Comparison of ENCODE assay signal across 8 cellular contexts in the genomic region with DNA sequence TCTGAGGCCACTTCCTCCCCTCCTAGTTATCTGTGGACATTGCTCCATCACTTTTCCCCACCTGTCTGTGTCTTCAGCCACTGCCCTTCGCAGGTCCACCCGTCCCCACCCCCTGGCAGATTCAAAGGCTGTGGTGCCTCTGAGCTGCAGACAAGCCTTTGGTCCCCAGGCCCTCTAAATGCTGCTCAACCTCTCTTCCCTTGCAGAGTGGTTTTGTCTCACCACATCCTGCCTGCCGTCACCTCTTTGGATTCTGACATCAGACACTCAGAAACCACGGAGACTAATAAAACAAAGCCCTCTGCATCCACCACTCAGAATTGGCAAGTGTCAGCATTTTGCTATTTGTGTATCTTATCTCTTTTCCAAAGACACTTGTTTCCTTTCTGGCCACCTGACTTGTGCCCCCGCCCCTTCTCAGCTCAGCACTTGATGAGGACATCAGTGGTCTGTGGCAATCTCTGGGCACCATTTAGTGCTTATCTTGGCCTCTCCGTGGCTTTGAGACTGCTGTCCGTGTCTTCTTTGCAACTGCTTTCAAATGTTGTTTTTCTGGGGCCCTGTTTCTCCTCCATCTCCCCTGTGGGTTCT. TPM values are rescaled to one million over a fixed set of nuclear protein-coding genes. Genes with fewer than 3 reads are reported as not detected.
DNase-seq lines count a peak whose midpoint lies in the region; FAIRE-seq and TF ChIP-seq lines count a peak whose summit lies in the region.

No MANE protein-coding gene starts in this region.

- CTCF ChIA-PET in activated CD4-positive, alpha-beta memory T cell treated with anti-CD3 and anti-CD28 coated beads, Interleukin-2, amount 10 ng/mL, durations not matched to agents 7 days and 5 days (lab: Charles Lee): interaction anchor here (1.0 to 3.5 kb wide), 8 partner anchors 11 to 227 kb away, joined by 3 to 24 read pairs (median 4); no protein-coding TSS in a partner anchor

- WGBS in tibial nerve, 2 donors: 50 to 59% methylated on average over 7 of the region's 7 CpGs

- peaks cover 21% of the 10 kb centered on the region for H3K27me3 Mint-ChIP-seq in activated CD4-positive, alpha-beta memory T cell treated with anti-CD3 and anti-CD28 coated beads, Interleukin-2, amount 10 ng/mL, durations not matched to agents 7 days and 5 days

- TF ChIP-seq CTCF in tibial nerve (IDR thresholded peaks at IDR 0.05): no peak

- H3K4me1 Mint-ChIP-seq in activated CD4-positive, alpha-beta memory T cell treated with anti-CD3 and anti-CD28 coated beads, Interleukin-2, amount 10 ng/mL, durations not matched to agents 7 days and 5 days: peaks cover 49% of the 10 kb centered on the region

- peak overlapping the region; percentile 65 for H3K4me3 Mint-ChIP-seq in activated CD4-positive, alpha-beta memory T cell treated with anti-CD3 and anti-CD28 coated beads, Interleukin-2, amount 10 ng/mL, durations not matched to agents 7 days and 5 days

- DNase-seq in GM03348 (ENCODE audit: low spot score): peak; percentile 79
- DNase-seq in H54 (ENCODE audit: insufficient read length, low spot score): peak; percentile 91
- DNase-seq in NCI-H128 (lab: John Stamatoyannopoulos, UW; ENCODE audit: unreplicated experiment): peak; percentile 11
- DNase-seq in activated CD4-positive, alpha-beta memory T cell treated with anti-CD3 and anti-CD28 coated beads, Interleukin-2, amount 10 ng/mL, durations not matched to agents 7 days and 5 days: peak; percentile 94
- DNase-seq in fibroblast of peridontal ligament (ENCODE audit: extremely low read depth): peak; percentile 88
- peak; percentile 48 to 55 for DNase-seq in stimulated activated CD8-positive, alpha-beta memory T cell treated with anti-CD3 and anti-CD28 coated beads, Interleukin-15, amount 100 ng/mL, for 48 hours (ENCODE audit: low read depth in 2 of 2)
- no peak for DNase-seq in tibial nerve (ENCODE audit: low spot score in 2 of 2)
- DNase-seq in COR-L47 (lab: John Stamatoyannopoulos, UW): no peak

- no peak overlapping the region for H3K4me3 ChIP-seq in tibial nerve

- peak overlapping the region; percentile 98 for H3K27ac Mint-ChIP-seq in activated CD4-positive, alpha-beta memory T cell treated with anti-CD3 and anti-CD28 coated beads, Interleukin-2, amount 10 ng/mL, durations not matched to agents 7 days and 5 days

- TF ChIP-seq POLR2A in H54 (IDR thresholded peaks at IDR 0.05; ENCODE audit: low read depth, low read length): no peak
- no peak for TF ChIP-seq POLR2A in tibial nerve (IDR thresholded peaks at IDR 0.05)

- POLR2A ChIA-PET in activated CD4-positive, alpha-beta memory T cell treated with anti-CD3 and anti-CD28 coated beads, Interleukin-2, amount 10 ng/mL, durations not matched to agents 7 days and 5 days (lab: Charles Lee): interaction anchor here (0.5 to 3.4 kb wide), 15 partner anchors 9 to 441 kb away, joined by 3 to 24 read pairs (median 4); partner anchors contain the start of gene DEGS1

- no peaks in the 10 kb centered on the region for H3K9me3 ChIP-seq in tibial nerve

- H3K27me3 ChIP-seq in tibial nerve: peaks cover 0 to 6% of the 10 kb centered on the region in 2 donors

- no peaks in the 10 kb centered on the region for H3K4me1 ChIP-seq in tibial nerve

- H3K36me3 Mint-ChIP-seq in activated CD4-positive, alpha-beta memory T cell treated with anti-CD3 and anti-CD28 coated beads, Interleukin-2, amount 10 ng/mL, durations not matched to agents 7 days and 5 days (ENCODE audit: low read depth): peaks cover 16% of the 10 kb centered on the region

- H3K36me3 ChIP-seq in tibial nerve: no peaks in the 10 kb centered on the region

- TF ChIP-seq EP300 in tibial nerve (IDR thresholded peaks at IDR 0.05): no peak

- H3K9me3 Mint-ChIP-seq in activated CD4-positive, alpha-beta memory T cell treated with anti-CD3 and anti-CD28 coated beads, Interleukin-2, amount 10 ng/mL, durations not matched to agents 7 days and 5 days: peaks cover 13% of the 10 kb centered on the region

- FAIRE-seq in H54 (lab: Jason Lieb, UNC): peak; percentile 45

- peak overlapping the region in 1 of 4 donors; percentile 60 for H3K27ac ChIP-seq in tibial nerve

RNA-seq across cellular contexts. Expression of gene CNIH3, which starts 7.7 kb away (rescaled TPM):
- 1 to 10 TPM; 1.4 to 1.9 TPM for total RNA-seq in activated CD4-positive, alpha-beta memory T cell treated with anti-CD3 and anti-CD28 coated beads, Interleukin-2, amount 10 ng/mL, durations not matched to agents 7 days and 5 days
- 1 to 10 TPM; 1.8 to 7.6 (median 4.7) TPM for total RNA-seq in tibial nerve

Comparison
In these comparisons a context has a peak if more than half of its experiments do, and no peak if none do; other contexts are left out.
1. DNase-seq: peak in GM03348 (single experiment), H54 (single experiment), NCI-H128 (single experiment), activated CD4-positive, alpha-beta memory T cell treated with anti-CD3 and anti-CD28 coated beads, Interleukin-2, amount 10 ng/mL, durations not matched to agents 7 days and 5 days (single experiment), fibroblast of peridontal ligament (single experiment) and stimulated activated CD8-positive, alpha-beta memory T cell treated with anti-CD3 and anti-CD28 coated beads, Interleukin-15, amount 100 ng/mL, for 48 hours (2 of 2); none in tibial nerve (0 of 2) and COR-L47 (single experiment).